ENCODE assay signal across 1 cellular context in the genomic region with DNA sequence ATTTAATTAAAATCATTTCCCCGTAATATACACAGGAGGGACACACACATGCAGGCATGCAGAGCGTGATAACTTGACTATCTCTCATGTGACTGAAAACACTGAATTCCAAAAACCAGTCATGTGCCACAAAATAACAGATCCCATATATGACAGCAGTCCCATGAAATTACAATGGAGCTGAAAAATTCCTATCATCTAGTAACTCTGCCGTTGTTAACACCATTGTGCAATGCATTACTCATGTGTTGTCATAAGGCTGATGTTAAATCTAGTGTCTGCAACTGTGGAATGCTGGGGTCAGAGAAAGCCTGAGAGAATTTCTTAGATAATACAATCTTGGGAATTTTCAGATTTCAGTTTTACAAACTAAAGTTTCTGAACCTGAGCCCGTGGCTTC.
TF ChIP-seq lines count a peak whose summit lies in the region.

No MANE protein-coding gene starts in this region.

TF ChIP-seq in HepG2, 621 proteins besides CTCF, POLR2A, EP300 and RAD21 (continued from another document and continues in another):
- TF ChIP-seq CHD2 (IDR thresholded peaks at IDR 0.05; ENCODE audit: low read depth, low read length) (no peak), ZFP36L2 (CRISPR knock-in tag; IDR thresholded peaks at IDR 0.05) (no peak), NKX3-1 (CRISPR knock-in tag; IDR thresholded peaks at IDR 0.05) (no peak), NCOR1 (IDR thresholded peaks at IDR 0.05; ENCODE audit: borderline replicate concordance, low read length) (no peak), ZNF790 (CRISPR knock-in tag; IDR thresholded peaks at IDR 0.05; ENCODE audit: borderline replicate concordance) (no peak), HES4 (CRISPR knock-in tag; IDR thresholded peaks at IDR 0.05; ENCODE audit: borderline replicate concordance) (no peak), MED8 (CRISPR knock-in tag; IDR thresholded peaks at IDR 0.05; ENCODE audit: insufficient replicate concordance) (no peak), NR2F6 (IDR thresholded peaks at IDR 0.05) (peak; percentile 36; the same call in 1 of the 2 replicates), NR2F6 (CRISPR knock-in tag; IDR thresholded peaks at IDR 0.05) (peak; percentile 61; the same call in 1 of the 2 replicates), ZNF34 (CRISPR knock-in tag; IDR thresholded peaks at IDR 0.05; ENCODE audit: borderline replicate concordance) (no peak), STAT5B (CRISPR knock-in tag; IDR thresholded peaks at IDR 0.05) (no peak), TBP (CRISPR knock-in tag; IDR thresholded peaks at IDR 0.05) (no peak), ZNF260 (CRISPR knock-in tag; IDR thresholded peaks at IDR 0.05; ENCODE audit: borderline replicate concordance, low read depth) (no peak), ZFY (CRISPR knock-in tag; IDR thresholded peaks at IDR 0.05) (no peak), NFRKB (IDR thresholded peaks at IDR 0.05) (no peak), MBD4 (IDR thresholded peaks at IDR 0.05; ENCODE audit: borderline replicate concordance, low read length) (no peak), SALL1 (CRISPR knock-in tag; IDR thresholded peaks at IDR 0.05) (no peak), SOX13 (IDR thresholded peaks at IDR 0.05) (peak; percentile 49; the same call in 1 of the 2 replicates), SOX13 (CRISPR knock-in tag; conservative IDR thresholded peaks at IDR 0.05 in 1 of 2, IDR thresholded peaks at IDR 0.05 in 1 of 2) (peak in 1 of 2 experiments; percentile 94; a peak in 2 of 4 replicates), JUND (CRISPR knock-in tag; IDR thresholded peaks at IDR 0.05) (0 out of 2 replicates have a peak, but pooled peaks have one; percentile 14), HDAC6 (IDR thresholded peaks at IDR 0.05; ENCODE audit: low read depth, low read length) (no peak), HHEX (CRISPR knock-in tag; IDR thresholded peaks at IDR 0.05) (no peak), FOXK1 (CRISPR knock-in tag; IDR thresholded peaks at IDR 0.05; ENCODE audit: borderline replicate concordance, low read depth) (peak; percentile 28; the same call in 1 of the 2 replicates), ZNF547 (CRISPR knock-in tag; IDR thresholded peaks at IDR 0.05) (no peak), ZNF709 (CRISPR knock-in tag; IDR thresholded peaks at IDR 0.05) (no peak), HMG20A (CRISPR knock-in tag; IDR thresholded peaks at IDR 0.05; ENCODE audit: borderline replicate concordance) (peak; percentile 68; the same call in 1 of the 2 replicates), TEAD3 (CRISPR knock-in tag; optimal IDR thresholded peaks at IDR 0.05; ENCODE audit: borderline replicate concordance) (peak; percentile 81), SRSF9 (IDR thresholded peaks at IDR 0.05; ENCODE audit: borderline replicate concordance, insufficient read depth, low read depth, low read length, poor library complexity, severe bottlenecking) (no peak), ZNF329 (CRISPR knock-in tag; IDR thresholded peaks at IDR 0.05; ENCODE audit: low read depth) (no peak), ZNF7 (CRISPR knock-in tag; IDR thresholded peaks at IDR 0.05) (no peak), NCOA1 (CRISPR knock-in tag; IDR thresholded peaks at IDR 0.05) (no peak), XBP1 (CRISPR knock-in tag; IDR thresholded peaks at IDR 0.05) (no peak), SP5 (CRISPR knock-in tag; IDR thresholded peaks at IDR 0.05; ENCODE audit: borderline replicate concordance, low read depth) (no peak), ATAD3A (CRISPR knock-in tag; IDR thresholded peaks at IDR 0.05) (no peak), GATAD2A (CRISPR knock-in tag; IDR thresholded peaks at IDR 0.05) (0 out of 2 replicates have a peak, but pooled peaks have one; percentile 55)
- TF ChIP-seq, protein P1, sequence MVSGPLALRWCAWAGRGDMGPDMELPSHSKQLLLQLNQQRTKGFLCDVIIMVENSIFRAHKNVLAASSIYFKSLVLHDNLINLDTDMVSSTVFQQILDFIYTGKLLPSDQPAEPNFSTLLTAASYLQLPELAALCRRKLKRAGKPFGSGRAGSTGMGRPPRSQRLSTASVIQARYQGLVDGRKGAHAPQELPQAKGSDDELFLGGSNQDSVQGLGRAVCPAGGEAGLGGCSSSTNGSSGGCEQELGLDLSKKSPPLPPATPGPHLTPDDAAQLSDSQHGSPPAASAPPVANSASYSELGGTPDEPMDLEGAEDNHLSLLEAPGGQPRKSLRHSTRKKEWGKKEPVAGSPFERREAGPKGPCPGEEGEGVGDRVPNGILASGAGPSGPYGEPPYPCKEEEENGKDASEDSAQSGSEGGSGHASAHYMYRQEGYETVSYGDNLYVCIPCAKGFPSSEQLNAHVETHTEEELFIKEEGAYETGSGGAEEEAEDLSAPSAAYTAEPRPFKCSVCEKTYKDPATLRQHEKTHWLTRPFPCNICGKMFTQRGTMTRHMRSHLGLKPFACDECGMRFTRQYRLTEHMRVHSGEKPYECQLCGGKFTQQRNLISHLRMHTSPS (CRISPR knock-in tag; IDR thresholded peaks at IDR 0.05; ENCODE audit: low read depth): no peak
- TF ChIP-seq, protein P2, sequence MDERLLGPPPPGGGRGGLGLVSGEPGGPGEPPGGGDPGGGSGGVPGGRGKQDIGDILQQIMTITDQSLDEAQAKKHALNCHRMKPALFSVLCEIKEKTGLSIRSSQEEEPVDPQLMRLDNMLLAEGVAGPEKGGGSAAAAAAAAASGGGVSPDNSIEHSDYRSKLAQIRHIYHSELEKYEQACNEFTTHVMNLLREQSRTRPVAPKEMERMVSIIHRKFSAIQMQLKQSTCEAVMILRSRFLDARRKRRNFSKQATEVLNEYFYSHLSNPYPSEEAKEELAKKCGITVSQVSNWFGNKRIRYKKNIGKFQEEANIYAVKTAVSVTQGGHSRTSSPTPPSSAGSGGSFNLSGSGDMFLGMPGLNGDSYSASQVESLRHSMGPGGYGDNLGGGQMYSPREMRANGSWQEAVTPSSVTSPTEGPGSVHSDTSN (CRISPR knock-in tag; IDR thresholded peaks at IDR 0.05): no peak
- TF ChIP-seq, protein P3, sequence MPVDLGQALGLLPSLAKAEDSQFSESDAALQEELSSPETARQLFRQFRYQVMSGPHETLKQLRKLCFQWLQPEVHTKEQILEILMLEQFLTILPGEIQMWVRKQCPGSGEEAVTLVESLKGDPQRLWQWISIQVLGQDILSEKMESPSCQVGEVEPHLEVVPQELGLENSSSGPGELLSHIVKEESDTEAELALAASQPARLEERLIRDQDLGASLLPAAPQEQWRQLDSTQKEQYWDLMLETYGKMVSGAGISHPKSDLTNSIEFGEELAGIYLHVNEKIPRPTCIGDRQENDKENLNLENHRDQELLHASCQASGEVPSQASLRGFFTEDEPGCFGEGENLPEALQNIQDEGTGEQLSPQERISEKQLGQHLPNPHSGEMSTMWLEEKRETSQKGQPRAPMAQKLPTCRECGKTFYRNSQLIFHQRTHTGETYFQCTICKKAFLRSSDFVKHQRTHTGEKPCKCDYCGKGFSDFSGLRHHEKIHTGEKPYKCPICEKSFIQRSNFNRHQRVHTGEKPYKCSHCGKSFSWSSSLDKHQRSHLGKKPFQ (CRISPR knock-in tag; IDR thresholded peaks at IDR 0.05; ENCODE audit: insufficient replicate concordance): no peak
- TF ChIP-seq, protein P4, sequence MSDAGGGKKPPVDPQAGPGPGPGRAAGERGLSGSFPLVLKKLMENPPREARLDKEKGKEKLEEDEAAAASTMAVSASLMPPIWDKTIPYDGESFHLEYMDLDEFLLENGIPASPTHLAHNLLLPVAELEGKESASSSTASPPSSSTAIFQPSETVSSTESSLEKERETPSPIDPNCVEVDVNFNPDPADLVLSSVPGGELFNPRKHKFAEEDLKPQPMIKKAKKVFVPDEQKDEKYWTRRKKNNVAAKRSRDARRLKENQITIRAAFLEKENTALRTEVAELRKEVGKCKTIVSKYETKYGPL (CRISPR knock-in tag; IDR thresholded peaks at IDR 0.05): peak; percentile 41; the same call in 1 of the 2 replicates
- TF ChIP-seq, protein P5, sequence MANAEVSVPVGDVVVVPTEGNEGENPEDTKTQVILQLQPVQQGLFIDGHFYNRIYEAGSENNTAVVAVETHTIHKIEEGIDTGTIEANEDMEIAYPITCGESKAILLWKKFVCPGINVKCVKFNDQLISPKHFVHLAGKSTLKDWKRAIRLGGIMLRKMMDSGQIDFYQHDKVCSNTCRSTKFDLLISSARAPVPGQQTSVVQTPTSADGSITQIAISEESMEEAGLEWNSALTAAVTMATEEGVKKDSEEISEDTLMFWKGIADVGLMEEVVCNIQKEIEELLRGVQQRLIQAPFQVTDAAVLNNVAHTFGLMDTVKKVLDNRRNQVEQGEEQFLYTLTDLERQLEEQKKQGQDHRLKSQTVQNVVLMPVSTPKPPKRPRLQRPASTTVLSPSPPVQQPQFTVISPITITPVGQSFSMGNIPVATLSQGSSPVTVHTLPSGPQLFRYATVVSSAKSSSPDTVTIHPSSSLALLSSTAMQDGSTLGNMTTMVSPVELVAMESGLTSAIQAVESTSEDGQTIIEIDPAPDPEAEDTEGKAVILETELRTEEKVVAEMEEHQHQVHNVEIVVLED (CRISPR knock-in tag; IDR thresholded peaks at IDR 0.05; ENCODE audit: borderline replicate concordance): no peak
- TF ChIP-seq, protein P6, sequence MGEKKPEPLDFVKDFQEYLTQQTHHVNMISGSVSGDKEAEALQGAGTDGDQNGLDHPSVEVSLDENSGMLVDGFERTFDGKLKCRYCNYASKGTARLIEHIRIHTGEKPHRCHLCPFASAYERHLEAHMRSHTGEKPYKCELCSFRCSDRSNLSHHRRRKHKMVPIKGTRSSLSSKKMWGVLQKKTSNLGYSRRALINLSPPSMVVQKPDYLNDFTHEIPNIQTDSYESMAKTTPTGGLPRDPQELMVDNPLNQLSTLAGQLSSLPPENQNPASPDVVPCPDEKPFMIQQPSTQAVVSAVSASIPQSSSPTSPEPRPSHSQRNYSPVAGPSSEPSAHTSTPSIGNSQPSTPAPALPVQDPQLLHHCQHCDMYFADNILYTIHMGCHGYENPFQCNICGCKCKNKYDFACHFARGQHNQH (CRISPR knock-in tag; IDR thresholded peaks at IDR 0.05): no peak
- TF ChIP-seq, protein P7, sequence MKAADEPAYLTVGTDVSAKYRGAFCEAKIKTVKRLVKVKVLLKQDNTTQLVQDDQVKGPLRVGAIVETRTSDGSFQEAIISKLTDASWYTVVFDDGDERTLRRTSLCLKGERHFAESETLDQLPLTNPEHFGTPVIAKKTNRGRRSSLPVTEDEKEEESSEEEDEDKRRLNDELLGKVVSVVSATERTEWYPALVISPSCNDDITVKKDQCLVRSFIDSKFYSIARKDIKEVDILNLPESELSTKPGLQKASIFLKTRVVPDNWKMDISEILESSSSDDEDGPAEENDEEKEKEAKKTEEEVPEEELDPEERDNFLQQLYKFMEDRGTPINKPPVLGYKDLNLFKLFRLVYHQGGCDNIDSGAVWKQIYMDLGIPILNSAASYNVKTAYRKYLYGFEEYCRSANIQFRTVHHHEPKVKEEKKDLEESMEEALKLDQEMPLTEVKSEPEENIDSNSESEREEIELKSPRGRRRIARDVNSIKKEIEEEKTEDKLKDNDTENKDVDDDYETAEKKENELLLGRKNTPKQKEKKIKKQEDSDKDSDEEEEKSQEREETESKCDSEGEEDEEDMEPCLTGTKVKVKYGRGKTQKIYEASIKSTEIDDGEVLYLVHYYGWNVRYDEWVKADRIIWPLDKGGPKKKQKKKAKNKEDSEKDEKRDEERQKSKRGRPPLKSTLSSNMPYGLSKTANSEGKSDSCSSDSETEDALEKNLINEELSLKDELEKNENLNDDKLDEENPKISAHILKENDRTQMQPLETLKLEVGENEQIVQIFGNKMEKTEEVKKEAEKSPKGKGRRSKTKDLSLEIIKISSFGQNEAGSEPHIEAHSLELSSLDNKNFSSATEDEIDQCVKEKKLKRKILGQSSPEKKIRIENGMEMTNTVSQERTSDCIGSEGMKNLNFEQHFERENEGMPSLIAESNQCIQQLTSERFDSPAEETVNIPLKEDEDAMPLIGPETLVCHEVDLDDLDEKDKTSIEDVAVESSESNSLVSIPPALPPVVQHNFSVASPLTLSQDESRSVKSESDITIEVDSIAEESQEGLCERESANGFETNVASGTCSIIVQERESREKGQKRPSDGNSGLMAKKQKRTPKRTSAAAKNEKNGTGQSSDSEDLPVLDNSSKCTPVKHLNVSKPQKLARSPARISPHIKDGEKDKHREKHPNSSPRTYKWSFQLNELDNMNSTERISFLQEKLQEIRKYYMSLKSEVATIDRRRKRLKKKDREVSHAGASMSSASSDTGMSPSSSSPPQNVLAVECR (CRISPR knock-in tag; IDR thresholded peaks at IDR 0.05; ENCODE audit: borderline replicate concordance): no peak
- TF ChIP-seq, protein P8, sequence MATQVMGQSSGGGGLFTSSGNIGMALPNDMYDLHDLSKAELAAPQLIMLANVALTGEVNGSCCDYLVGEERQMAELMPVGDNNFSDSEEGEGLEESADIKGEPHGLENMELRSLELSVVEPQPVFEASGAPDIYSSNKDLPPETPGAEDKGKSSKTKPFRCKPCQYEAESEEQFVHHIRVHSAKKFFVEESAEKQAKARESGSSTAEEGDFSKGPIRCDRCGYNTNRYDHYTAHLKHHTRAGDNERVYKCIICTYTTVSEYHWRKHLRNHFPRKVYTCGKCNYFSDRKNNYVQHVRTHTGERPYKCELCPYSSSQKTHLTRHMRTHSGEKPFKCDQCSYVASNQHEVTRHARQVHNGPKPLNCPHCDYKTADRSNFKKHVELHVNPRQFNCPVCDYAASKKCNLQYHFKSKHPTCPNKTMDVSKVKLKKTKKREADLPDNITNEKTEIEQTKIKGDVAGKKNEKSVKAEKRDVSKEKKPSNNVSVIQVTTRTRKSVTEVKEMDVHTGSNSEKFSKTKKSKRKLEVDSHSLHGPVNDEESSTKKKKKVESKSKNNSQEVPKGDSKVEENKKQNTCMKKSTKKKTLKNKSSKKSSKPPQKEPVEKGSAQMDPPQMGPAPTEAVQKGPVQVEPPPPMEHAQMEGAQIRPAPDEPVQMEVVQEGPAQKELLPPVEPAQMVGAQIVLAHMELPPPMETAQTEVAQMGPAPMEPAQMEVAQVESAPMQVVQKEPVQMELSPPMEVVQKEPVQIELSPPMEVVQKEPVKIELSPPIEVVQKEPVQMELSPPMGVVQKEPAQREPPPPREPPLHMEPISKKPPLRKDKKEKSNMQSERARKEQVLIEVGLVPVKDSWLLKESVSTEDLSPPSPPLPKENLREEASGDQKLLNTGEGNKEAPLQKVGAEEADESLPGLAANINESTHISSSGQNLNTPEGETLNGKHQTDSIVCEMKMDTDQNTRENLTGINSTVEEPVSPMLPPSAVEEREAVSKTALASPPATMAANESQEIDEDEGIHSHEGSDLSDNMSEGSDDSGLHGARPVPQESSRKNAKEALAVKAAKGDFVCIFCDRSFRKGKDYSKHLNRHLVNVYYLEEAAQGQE (IDR thresholded peaks at IDR 0.05; ENCODE audit: borderline replicate concordance in 1 of 2, low read depth in 1 of 2, low read length in 2 of 2): no peak
- TF ChIP-seq, protein P9, sequence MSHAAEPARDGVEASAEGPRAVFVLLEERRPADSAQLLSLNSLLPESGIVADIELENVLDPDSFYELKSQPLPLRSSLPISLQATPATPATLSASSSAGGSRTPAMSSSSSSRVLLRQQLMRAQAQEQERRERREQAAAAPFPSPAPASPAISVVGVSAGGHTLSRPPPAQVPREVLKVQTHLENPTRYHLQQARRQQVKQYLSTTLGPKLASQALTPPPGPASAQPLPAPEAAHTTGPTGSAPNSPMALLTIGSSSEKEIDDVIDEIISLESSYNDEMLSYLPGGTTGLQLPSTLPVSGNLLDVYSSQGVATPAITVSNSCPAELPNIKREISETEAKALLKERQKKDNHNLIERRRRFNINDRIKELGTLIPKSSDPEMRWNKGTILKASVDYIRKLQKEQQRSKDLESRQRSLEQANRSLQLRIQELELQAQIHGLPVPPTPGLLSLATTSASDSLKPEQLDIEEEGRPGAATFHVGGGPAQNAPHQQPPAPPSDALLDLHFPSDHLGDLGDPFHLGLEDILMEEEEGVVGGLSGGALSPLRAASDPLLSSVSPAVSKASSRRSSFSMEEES (CRISPR knock-in tag; IDR thresholded peaks at IDR 0.05): peak; percentile 19; the same call in 1 of the 2 replicates
